8 cellular contexts compared by ENCODE assay signal in genomic region chr9:72038890-72039410, GRCh38. TPM values are rescaled to one million over a fixed set of nuclear protein-coding genes. Genes with fewer than 3 reads are reported as not detected.
DNase-seq lines count a peak whose midpoint lies in the region; ATAC-seq, FAIRE-seq and TF ChIP-seq lines count a peak whose summit lies in the region.

No MANE protein-coding gene starts in this region.

- no peaks in the 10 kb centered on the region for H3K9me3 Mint-ChIP-seq in central memory CD8-positive, alpha-beta T cell

- CTCF ChIA-PET in A549 (lab: Yijun Ruan, JAX), result interaction anchor here (0.5 to 13.0 kb wide), 76 partner anchors 8 to 1165 kb away, joined by 3 to 275 read pairs (median 4); partner anchors contain the start of gene C9orf85

- peak; percentile 90 for TF ChIP-seq CTCF in A549 (IDR thresholded peaks at IDR 0.05)
- peak; percentile 94 for TF ChIP-seq CTCF in GM13977 (IDR thresholded peaks at IDR 0.05; ENCODE audit: extremely low read depth, insufficient read depth, missing control alignments)

- no peak for TF ChIP-seq POLR2A in A549 (IDR thresholded peaks at IDR 0.05; ENCODE audit: low read length)

- H3K4me3 ChIP-seq in A549, result no peak overlapping the region

- H3K27ac Mint-ChIP-seq in central memory CD8-positive, alpha-beta T cell (ENCODE audit: low read depth), result peak overlapping the region; percentile 19

- ATAC-seq in A549 (peak; percentile 91 to 96), HG02938 (IDR thresholded peaks at IDR 0.05; ENCODE audit: unreplicated experiment) (peak; percentile 75)
- peak; percentile 60 for ATAC-seq in central memory CD8-positive, alpha-beta T cell (replicated peaks; ENCODE audit: extremely low read depth, poor library complexity, severe bottlenecking)

- POLR2A ChIA-PET in A549 (lab: Yijun Ruan, JAX), result interaction anchor here (0.8 to 1.3 kb wide), 2 partner anchors 233 to 326 kb away, joined by 3 to 5 read pairs; partner anchors contain the start of gene ZFAND5

- TF ChIP-seq RAD21 in A549 (conservative IDR thresholded peaks at IDR 0.05 in 1 of 2, IDR thresholded peaks at IDR 0.05 in 1 of 2), result peak; percentile 98

- WGBS in A549 (ENCODE audit: missing lambda C conversion rate), result 19% methylated on average over 13 of the region's 13 CpGs

- no peaks in the 10 kb centered on the region for H3K36me3 Mint-ChIP-seq in central memory CD8-positive, alpha-beta T cell (ENCODE audit: insufficient read depth)

- peak; percentile 89 for FAIRE-seq in A549 (lab: Jason Lieb, UNC)

- H3K27me3 Mint-ChIP-seq in central memory CD8-positive, alpha-beta T cell, result peaks cover 49% of the 10 kb centered on the region

- peaks cover 8% of the 10 kb centered on the region for H3K4me1 Mint-ChIP-seq in central memory CD8-positive, alpha-beta T cell

- peaks cover 7% of the 10 kb centered on the region; the same call in 2 of the 3 replicates for H3K4me1 ChIP-seq in A549

- no peak overlapping the region for H3K4me3 Mint-ChIP-seq in central memory CD8-positive, alpha-beta T cell

- in situ Hi-C loops in GM13977 (cut with MboI; ENCODE audit: low pct_unique_long_range_greater_than_20kb, low sequenced_read_pairs, unreplicated experiment), result loop anchor here (5.0 to 25.0 kb wide), 3 partner anchors 233 to 773 kb away; no protein-coding TSS in a partner anchor

- DNase-seq in A549 (ENCODE audit: low read depth in 1 of 2, low spot score in 1 of 2) (peak; percentile 74 to 81), GM13977 (ENCODE audit: low spot score) (peak; percentile 75), NCI-H2107 treated with DMSO at 0.1 percent for 48 hours (lab: John Stamatoyannopoulos, UW; ENCODE audit: unreplicated experiment) (peak; percentile 42), kidney tubule cell (ENCODE audit: low spot score) (peak; percentile 80)
- peak; percentile 23 for DNase-seq in activated CD4-positive, CD25-positive, alpha-beta regulatory T cell treated with anti-CD3 and anti-CD28 coated beads, Interleukin-2, amount 50 U/mL, for 16 hours (ENCODE audit: low read depth, low spot score)
- DNase-seq in central memory CD8-positive, alpha-beta T cell (ENCODE audit: low spot score in 2 of 2), result peak; percentile 34 to 45
- DNase-seq in stimulated activated CD4-positive, alpha-beta T cell treated with anti-CD3 and anti-CD28 coated beads, Interleukin-4, amount 100 ng/mL, for 1 hour, result peak; percentile 60

- no peak overlapping the region; a peak in 2 of 6 replicates for H3K27ac ChIP-seq in A549

- peak overlapping the region; percentile 58 for H3K4me2 ChIP-seq in A549

- no peaks in the 10 kb centered on the region for H3K9me3 ChIP-seq in A549

- TF ChIP-seq EP300 in A549 (IDR thresholded peaks at IDR 0.05), result no peak

TF ChIP-seq in A549, 52 proteins besides CTCF, POLR2A, EP300 and RAD21:
- peak; percentile 93 for TF ChIP-seq SMC3 (IDR thresholded peaks at IDR 0.05)
- no peak for TF ChIP-seq FOXS1 (CRISPR knock-in tag; IDR thresholded peaks at IDR 0.05)

RNA-seq across cellular contexts. Expression of gene C9orf57, which starts 21.5 kb away (rescaled TPM):
- polyA plus RNA-seq in A549 (2011; rRNA removed) (not detected in 2 replicates), A549 (2017; fragmentation: RNase III; extraction: RNeasy Plus Mini Kit Qiagen cat#74134 plus additional on column Dnase treatment) (not detected in 3 replicates)
- not detected in 2 replicates for polyA plus RNA-seq in A549 (2012; cell fraction: cytosol; rRNA removed)
- polyA plus RNA-seq in A549 (2012; cell fraction: nucleus; rRNA removed), result not detected in 2 replicates
- not detected in 2 replicates for polyA minus RNA-seq in A549 (2011; rRNA and poly(A)+ RNA removed)

Comparison
In these comparisons a context has a peak if more than half of its experiments do, and no peak if none do; other contexts are left out.
1. DNase-seq: peak in every context shown above with its lines; median percentile 80 in kidney tubule cell; 78 in A549; 75 in GM13977; 60 in stimulated activated CD4-positive, alpha-beta T cell treated with anti-CD3 and anti-CD28 coated beads, Interleukin-4, amount 100 ng/mL, for 1 hour; 42 in NCI-H2107 treated with DMSO at 0.1 percent for 48 hours; 40 in central memory CD8-positive, alpha-beta T cell; 23 in activated CD4-positive, CD25-positive, alpha-beta regulatory T cell treated with anti-CD3 and anti-CD28 coated beads, Interleukin-2, amount 50 U/mL, for 16 hours.